ENCODE assay signal across 26 cellular contexts in the genomic region with DNA sequence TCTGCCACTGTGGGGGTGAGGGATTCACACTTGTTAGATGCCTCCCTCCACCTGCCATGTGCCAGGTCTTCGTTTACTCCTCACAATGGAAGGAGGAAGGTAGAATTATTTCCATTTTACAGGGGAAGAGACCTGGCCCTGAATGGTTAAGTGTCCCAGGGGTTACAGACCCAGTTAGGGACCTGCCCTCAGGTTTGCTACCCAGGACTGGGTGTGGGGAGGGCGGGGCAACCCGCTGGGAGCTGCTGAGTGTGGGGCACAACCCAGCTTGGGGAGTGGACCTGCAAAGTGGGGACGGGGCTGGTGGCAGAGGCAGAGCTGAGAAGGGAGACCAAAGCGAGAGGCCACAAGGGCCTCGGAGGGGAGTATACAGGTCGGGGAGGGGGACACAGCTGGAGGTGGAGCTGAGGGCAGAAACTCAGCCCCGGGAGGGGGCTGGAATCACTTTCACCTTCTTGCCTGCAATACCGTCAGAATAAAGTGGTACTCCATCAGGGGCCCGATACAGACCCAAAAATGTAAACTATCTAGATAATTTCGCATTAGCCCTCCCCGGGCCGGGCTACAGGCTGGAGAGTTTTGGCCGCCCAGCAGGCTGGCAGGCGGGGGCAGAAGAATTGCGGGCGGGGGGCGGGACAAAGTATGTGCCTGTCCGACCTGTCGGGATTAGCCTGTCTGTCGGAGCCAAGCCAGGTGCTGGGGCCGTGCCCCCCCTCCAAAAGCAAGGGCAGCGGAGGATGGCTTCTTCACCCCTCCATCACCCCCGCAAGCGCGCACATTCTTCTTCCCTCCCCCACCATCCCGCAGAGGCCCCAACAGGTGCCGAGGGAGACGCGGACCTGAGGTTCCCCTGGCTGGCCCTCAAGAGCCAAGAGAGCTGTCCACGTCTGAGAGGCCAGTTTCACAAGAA. TPM values are rescaled to one million over a fixed set of nuclear protein-coding genes. Genes with fewer than 3 reads are reported as not detected.
DNase-seq lines count a peak whose midpoint lies in the region; ATAC-seq and TF ChIP-seq lines count a peak whose summit lies in the region.
"Had no signal": no experiment of that assay in that cellular context is flagged by ENCODE, and none has a peak within 500 bp of the region (broad histone marks: within the 10 kb centered on the region; RNA-seq: fewer than 3 reads in every experiment).

No MANE protein-coding gene starts in this region.

- DNase-seq in coronary artery (ENCODE audit: low spot score), result no peak
- no peak for DNase-seq in memory B cell (ENCODE audit: low spot score in 2 of 2)
- no peak for DNase-seq in suprapubic skin (ENCODE audit: low spot score in 2 of 2)
- no peak for DNase-seq in stimulated activated CD4-positive, alpha-beta T cell treated with anti-CD3 and anti-CD28 coated beads, Interleukin-2, amount 100 ng/mL, for 48 hours
- no peak for DNase-seq in left ventricle myocardium superior
- DNase-seq in Right ventricle myocardium inferior (ENCODE audit: missing footprints), result no peak
- DNase-seq: activated CD4-positive, alpha-beta memory T cell treated with anti-CD3 and anti-CD28 coated beads for 36 hours; activated naive CD4-positive, alpha-beta T cell treated with anti-CD3 and anti-CD28 coated beads, Interleukin-2, amount 50 U/mL, for 16 hours; CD8-positive, alpha-beta memory T cell; DMS79 treated with DMSO at 0.1 percent for 48 hours; head of caudate nucleus; kidney; mesenchymal stem cell; NCI-H146; NCI-H2171; NCI-H69; spleen; testis had no signal

- H3K4me1 ChIP-seq in HEK293 (ENCODE audit: control insufficient read depth, insufficient read depth, low read length), result no peaks in the 10 kb centered on the region
- H3K4me1 ChIP-seq in suprapubic skin, result peaks cover 19% of the 10 kb centered on the region

- H3K9me3 ChIP-seq in HEK293 (ENCODE audit: control insufficient read depth, insufficient read depth, low read depth, low read length) (no peaks in the 10 kb centered on the region), suprapubic skin (no peaks in the 10 kb centered on the region)
- H3K9me3 ChIP-seq: spleen, testis had no signal

- TF ChIP-seq EP300 in suprapubic skin (IDR thresholded peaks at IDR 0.05), result no peak

- CTCF ChIA-PET in HEK293 (lab: Yijun Ruan, JAX), result interaction anchor here (0.6 to 1.2 kb wide), 2 partner anchors 11 to 927 kb away, joined by 3 to 5 read pairs; no protein-coding TSS in a partner anchor

- H3K4me3 ChIP-seq in HEK293 (ENCODE audit: low read depth, low read length) (no peak overlapping the region), coronary artery (peak overlapping the region; percentile 67), suprapubic skin (peak overlapping the region; percentile 40)

- ATAC-seq in memory B cell (ENCODE audit: low read depth), result no peak
- ATAC-seq in left ventricle myocardium superior, result no peak
- no peak for ATAC-seq in HG02938 (IDR thresholded peaks at IDR 0.05; ENCODE audit: unreplicated experiment)
- ATAC-seq in Right ventricle myocardium inferior, result no peak

- peaks cover 94% of the 10 kb centered on the region for H3K27me3 ChIP-seq in suprapubic skin
- H3K27me3 ChIP-seq: testis had no signal

- intact Hi-C loops in left ventricle myocardium superior (cut with micrococcal nuclease) (no loop called here), Right ventricle myocardium inferior (cut with DNase I) (no loop called here)

- no peaks in the 10 kb centered on the region for H3K36me3 Mint-ChIP-seq in memory B cell
- H3K36me3 Mint-ChIP-seq: activated CD4-positive, alpha-beta memory T cell treated with anti-CD3 and anti-CD28 coated beads for 36 hours; CD8-positive, alpha-beta memory T cell; natural killer cell treated with Interleukin-12 subunit alpha and Interleukin-12 subunit beta and Interleukin-15 and Interleukin-18, amount 100 ng/mL, for 72 hours had no signal

- TF ChIP-seq CTCF in HEK293 (tag by site-specific recombination; IDR thresholded peaks at IDR 0.05) (no peak), coronary artery (IDR thresholded peaks at IDR 0.05) (no peak), suprapubic skin (IDR thresholded peaks at IDR 0.05) (no peak)

- POLR2A ChIA-PET in HEK293 (lab: Yijun Ruan, JAX), result no interaction called here

- H3K4me3 Mint-ChIP-seq in memory B cell, result peak overlapping the region; percentile 53
- H3K4me3 Mint-ChIP-seq: activated CD4-positive, alpha-beta memory T cell treated with anti-CD3 and anti-CD28 coated beads for 36 hours; natural killer cell treated with Interleukin-12 subunit alpha and Interleukin-12 subunit beta and Interleukin-15 and Interleukin-18, amount 100 ng/mL, for 72 hours had no signal

- H3K36me3 ChIP-seq in HEK293 (ENCODE audit: control insufficient read depth in 2 of 2, insufficient read depth in 1 of 2, low read length in 2 of 2) (no peaks in the 10 kb centered on the region), suprapubic skin (no peaks in the 10 kb centered on the region)
- H3K36me3 ChIP-seq: spleen had no signal

- H3K4me1 Mint-ChIP-seq in memory B cell, result peaks cover 8% of the 10 kb centered on the region

- TF ChIP-seq POLR2A in suprapubic skin (IDR thresholded peaks at IDR 0.05), result no peak

- peaks cover 44% of the 10 kb centered on the region for H3K27me3 Mint-ChIP-seq in memory B cell

- 11% methylated on average over 22 of the region's 31 CpGs for WGBS in suprapubic skin

- H3K27ac Mint-ChIP-seq in memory B cell, result no peak overlapping the region
- H3K27ac Mint-ChIP-seq: activated CD4-positive, alpha-beta memory T cell treated with anti-CD3 and anti-CD28 coated beads for 36 hours; CD8-positive, alpha-beta memory T cell; natural killer cell treated with Interleukin-12 subunit alpha and Interleukin-12 subunit beta and Interleukin-15 and Interleukin-18, amount 100 ng/mL, for 72 hours had no signal

- no peaks in the 10 kb centered on the region for H3K9me3 Mint-ChIP-seq in memory B cell
- H3K9me3 Mint-ChIP-seq: activated CD4-positive, alpha-beta memory T cell treated with anti-CD3 and anti-CD28 coated beads for 36 hours; CD8-positive, alpha-beta memory T cell; natural killer cell treated with Interleukin-12 subunit alpha and Interleukin-12 subunit beta and Interleukin-15 and Interleukin-18, amount 100 ng/mL, for 72 hours had no signal

- H3K27ac ChIP-seq in HEK293 (ENCODE audit: extremely low read depth, low read depth, low read length), result no peak overlapping the region
- H3K27ac ChIP-seq in coronary artery, result no peak overlapping the region
- no peak overlapping the region for H3K27ac ChIP-seq in suprapubic skin
- H3K27ac ChIP-seq: spleen, testis, VCaP had no signal

TF ChIP-seq in HEK293, 187 proteins besides CTCF, POLR2A, EP300 and RAD21 (continues in another document):
- TF ChIP-seq ZFP41 (tag by site-specific recombination; IDR thresholded peaks at IDR 0.05; ENCODE audit: borderline replicate concordance) (no peak), ZNF768 (tag by site-specific recombination; IDR thresholded peaks at IDR 0.05) (no peak), MYNN (tag by site-specific recombination; IDR thresholded peaks at IDR 0.05; ENCODE audit: borderline replicate concordance) (no peak), ZNF211 (tag by site-specific recombination; IDR thresholded peaks at IDR 0.05; ENCODE audit: low read depth) (no peak), KLF8 (tag by site-specific recombination; IDR thresholded peaks at IDR 0.05) (no peak), ZNF585B (tag by site-specific recombination; IDR thresholded peaks at IDR 0.05) (no peak), ZNF791 (tag by site-specific recombination; IDR thresholded peaks at IDR 0.05) (no peak), KLF1 (tag by site-specific recombination; IDR thresholded peaks at IDR 0.05) (peak; percentile 85)
- TF ChIP-seq, protein P1, sequence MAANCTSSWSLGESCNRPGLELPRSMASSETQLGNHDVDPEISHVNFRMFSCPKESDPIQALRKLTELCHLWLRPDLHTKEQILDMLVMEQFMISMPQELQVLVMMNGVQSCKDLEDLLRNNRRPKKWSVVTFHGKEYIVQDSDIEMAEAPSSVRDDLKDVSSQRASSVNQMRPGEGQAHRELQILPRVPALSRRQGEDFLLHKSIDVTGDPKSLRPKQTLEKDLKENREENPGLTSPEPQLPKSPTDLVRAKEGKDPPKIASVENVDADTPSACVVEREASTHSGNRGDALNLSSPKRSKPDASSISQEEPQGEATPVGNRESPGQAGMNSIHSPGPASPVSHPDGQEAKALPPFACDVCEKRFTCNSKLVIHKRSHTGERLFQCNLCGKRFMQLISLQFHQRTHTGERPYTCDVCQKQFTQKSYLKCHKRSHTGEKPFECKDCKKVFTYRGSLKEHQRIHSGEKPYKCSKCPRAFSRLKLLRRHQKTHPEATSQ (tag by site-specific recombination; IDR thresholded peaks at IDR 0.05), result no peak
- TF ChIP-seq, protein P2, sequence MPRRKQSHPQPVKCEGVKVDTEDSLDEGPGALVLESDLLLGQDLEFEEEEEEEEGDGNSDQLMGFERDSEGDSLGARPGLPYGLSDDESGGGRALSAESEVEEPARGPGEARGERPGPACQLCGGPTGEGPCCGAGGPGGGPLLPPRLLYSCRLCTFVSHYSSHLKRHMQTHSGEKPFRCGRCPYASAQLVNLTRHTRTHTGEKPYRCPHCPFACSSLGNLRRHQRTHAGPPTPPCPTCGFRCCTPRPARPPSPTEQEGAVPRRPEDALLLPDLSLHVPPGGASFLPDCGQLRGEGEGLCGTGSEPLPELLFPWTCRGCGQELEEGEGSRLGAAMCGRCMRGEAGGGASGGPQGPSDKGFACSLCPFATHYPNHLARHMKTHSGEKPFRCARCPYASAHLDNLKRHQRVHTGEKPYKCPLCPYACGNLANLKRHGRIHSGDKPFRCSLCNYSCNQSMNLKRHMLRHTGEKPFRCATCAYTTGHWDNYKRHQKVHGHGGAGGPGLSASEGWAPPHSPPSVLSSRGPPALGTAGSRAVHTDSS (tag by site-specific recombination; IDR thresholded peaks at IDR 0.05), result no peak
- TF ChIP-seq, protein P3, sequence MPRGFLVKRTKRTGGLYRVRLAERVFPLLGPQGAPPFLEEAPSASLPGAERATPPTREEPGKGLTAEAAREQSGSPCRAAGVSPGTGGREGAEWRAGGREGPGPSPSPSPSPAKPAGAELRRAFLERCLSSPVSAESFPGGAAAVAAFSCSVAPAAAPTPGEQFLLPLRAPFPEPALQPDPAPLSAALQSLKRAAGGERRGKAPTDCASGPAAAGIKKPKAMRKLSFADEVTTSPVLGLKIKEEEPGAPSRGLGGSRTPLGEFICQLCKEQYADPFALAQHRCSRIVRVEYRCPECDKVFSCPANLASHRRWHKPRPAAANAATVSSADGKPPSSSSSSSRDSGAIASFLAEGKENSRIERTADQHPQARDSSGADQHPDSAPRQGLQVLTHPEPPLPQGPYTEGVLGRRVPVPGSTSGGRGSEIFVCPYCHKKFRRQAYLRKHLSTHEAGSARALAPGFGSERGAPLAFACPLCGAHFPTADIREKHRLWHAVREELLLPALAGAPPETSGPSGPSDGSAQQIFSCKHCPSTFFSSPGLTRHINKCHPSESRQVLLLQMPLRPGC (tag by site-specific recombination; IDR thresholded peaks at IDR 0.05), result no peak

RNA-seq across cellular contexts. Expression of a gene that starts 1.4 kb away (rescaled TPM):
- total RNA-seq in suprapubic skin (1 to 10 TPM; 2.1 to 9.7 (median 6.7) TPM), left ventricle myocardium superior (0.47 TPM), Right ventricle myocardium inferior (not detected)
- total RNA-seq: activated CD4-positive, alpha-beta memory T cell treated with anti-CD3 and anti-CD28 coated beads for 36 hours; CD8-positive, alpha-beta memory T cell; chondrocyte; natural killer cell treated with Interleukin-12 subunit alpha and Interleukin-12 subunit beta and Interleukin-15 and Interleukin-18, amount 100 ng/mL, for 72 hours; OCI-LY7; renal cortical epithelial cell; T-helper 1 cell treated with Interleukin-12 subunit alpha and Interleukin-12 subunit beta and Interleukin-4 antibody, amounts not matched to agents 30 ng/mL and 1 ng/mL, for 36 hours had no signal

RNA-seq across cellular contexts. Expression of a gene that starts 37.6 kb away (rescaled TPM):
- total RNA-seq in suprapubic skin (10 to 100 TPM; 42.0 to 94.8 (median 48.5) TPM), left ventricle myocardium superior (22.1 TPM), Right ventricle myocardium inferior (22.0 TPM)

RNA-seq across cellular contexts. Expression of a gene that starts 59.0 kb away (rescaled TPM):
- 1 to 10 TPM; 2.7 to 6.2 (median 4.4) TPM for total RNA-seq in suprapubic skin
- total RNA-seq in left ventricle myocardium superior, result 0.32 TPM
- 0.60 TPM for total RNA-seq in Right ventricle myocardium inferior
